10 cellular contexts compared by ENCODE assay signal in the genomic region with DNA sequence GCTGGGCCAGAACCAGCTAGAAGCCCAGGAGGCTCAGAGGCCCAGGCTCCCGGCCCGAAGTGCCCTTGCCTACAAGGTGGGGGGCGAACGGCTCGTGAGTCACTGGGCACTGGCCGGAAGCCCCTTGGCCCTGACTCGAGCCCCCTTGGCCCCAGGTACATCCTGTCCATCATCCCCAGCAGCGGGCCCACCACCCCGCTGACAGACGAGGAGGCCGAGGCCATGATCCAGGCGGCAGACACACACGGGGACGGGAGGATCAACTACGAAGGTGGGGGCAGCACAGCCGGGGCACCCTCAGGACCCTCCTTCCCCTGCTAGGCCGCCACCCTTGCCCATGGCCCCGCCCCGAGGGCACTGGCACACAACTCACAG. TPM values are rescaled to one million over a fixed set of nuclear protein-coding genes. Genes with fewer than 3 reads are reported as not detected.
"Had no signal": no experiment of that assay in that cellular context is flagged by ENCODE, and none has a peak within 500 bp of the region (broad histone marks: within the 10 kb centered on the region; RNA-seq: fewer than 3 reads in every experiment).

No MANE protein-coding gene starts in this region.

- H3K27ac ChIP-seq: GM23248 had no signal

- H3K4me1 ChIP-seq: HAP-1 had no signal

- H2AFZ ChIP-seq: GM23248, GM23338 had no signal

- DNase-seq: GM23248, GOT3, H7, H9, HCEC 1CT, HFFc6 had no signal

- H3K9me3 ChIP-seq: HAP-1 had no signal

- H3K4me3 ChIP-seq: GM23248, GM23338, HAP-1 had no signal

- H3K9ac ChIP-seq: GM23248 had no signal

- H3K4me2 ChIP-seq: GM23338 had no signal

- H3K36me3 ChIP-seq: HAP-1 had no signal

RNA-seq across cellular contexts. Expression of a gene that starts 16.5 kb away (rescaled TPM):
- total RNA-seq: GM23248, GM23338, H1, H4, H7, H9, HFFc6 had no signal
- polyA plus RNA-seq: GM23248, GM23338 had no signal
